In genomic region chr1:235971571-235972315, GRCh38 we compare ENCODE assay signal across 1 cellular context.
TF ChIP-seq lines count a peak whose summit lies in the region.

No MANE protein-coding gene starts in this region.

TF ChIP-seq in HEK293, 187 proteins besides CTCF, POLR2A, EP300 and RAD21 (continued from another document and continues in another):
- no peak for TF ChIP-seq ELK4 (IDR thresholded peaks at IDR 0.05; ENCODE audit: borderline replicate concordance, low read depth, low read length)
- TF ChIP-seq ZEB2 (tag by site-specific recombination; IDR thresholded peaks at IDR 0.05), result peak; percentile 75; the same call in 1 of the 2 replicates
- TF ChIP-seq ZFP37 (tag by site-specific recombination; IDR thresholded peaks at IDR 0.05), result peak; percentile 10; the same call in 1 of the 2 replicates
- TF ChIP-seq OSR2 (tag by site-specific recombination; IDR thresholded peaks at IDR 0.05), result no peak
- TF ChIP-seq SCRT2 (tag by site-specific recombination; IDR thresholded peaks at IDR 0.05), result no peak
- TF ChIP-seq ZNF549 (tag by site-specific recombination; IDR thresholded peaks at IDR 0.05), result no peak
- TF ChIP-seq ZBTB6 (tag by site-specific recombination; IDR thresholded peaks at IDR 0.05), result no peak
- TF ChIP-seq GLIS2 (tag by site-specific recombination; IDR thresholded peaks at IDR 0.05), result no peak
- no peak for TF ChIP-seq ZNF23 (tag by site-specific recombination; IDR thresholded peaks at IDR 0.05; ENCODE audit: borderline replicate concordance)
- no peak for TF ChIP-seq ZNF48 (tag by site-specific recombination; IDR thresholded peaks at IDR 0.05)
- TF ChIP-seq HOXC10 (CRISPR knock-in tag; IDR thresholded peaks at IDR 0.05), result no peak
- TF ChIP-seq ZXDB (tag by site-specific recombination; IDR thresholded peaks at IDR 0.05), result no peak
- TF ChIP-seq ZNF155 (tag by site-specific recombination; IDR thresholded peaks at IDR 0.05), result no peak
- TF ChIP-seq ZNF398 (tag by site-specific recombination; IDR thresholded peaks at IDR 0.05), result no peak
- no peak for TF ChIP-seq ZNF621 (tag by site-specific recombination; IDR thresholded peaks at IDR 0.05)
- TF ChIP-seq WT1 (tag by site-specific recombination; IDR thresholded peaks at IDR 0.05), result peak; percentile 13; the same call in 1 of the 2 replicates
- TF ChIP-seq ZNF449 (tag by site-specific recombination; IDR thresholded peaks at IDR 0.05), result peak; percentile 60; the same call in 1 of the 2 replicates
- peak; percentile 63 for TF ChIP-seq REST (tag by site-specific recombination; IDR thresholded peaks at IDR 0.05)
- no peak for TF ChIP-seq ZNF157 (tag by site-specific recombination; IDR thresholded peaks at IDR 0.05)
- no peak for TF ChIP-seq ZNF596 (tag by site-specific recombination; IDR thresholded peaks at IDR 0.05)
- TF ChIP-seq ZNF513 (tag by site-specific recombination; IDR thresholded peaks at IDR 0.05), result no peak
- no peak for TF ChIP-seq PRDM6 (tag by site-specific recombination; IDR thresholded peaks at IDR 0.05)
- TF ChIP-seq ZSCAN16 (tag by site-specific recombination; IDR thresholded peaks at IDR 0.05), result no peak
- no peak for TF ChIP-seq ZNF571 (tag by site-specific recombination; IDR thresholded peaks at IDR 0.05)
- TF ChIP-seq ZNF19 (tag by site-specific recombination; IDR thresholded peaks at IDR 0.05; ENCODE audit: low read depth), result no peak
- 0 out of 2 replicates have a peak, but pooled peaks have one; percentile 44 for TF ChIP-seq ZNF24 (tag by site-specific recombination; IDR thresholded peaks at IDR 0.05)
- TF ChIP-seq ZBTB26 (tag by site-specific recombination; optimal IDR thresholded peaks at IDR 0.05), result no peak
- no peak; the same call in 1 of the 2 replicates for TF ChIP-seq ZNF623 (tag by site-specific recombination; IDR thresholded peaks at IDR 0.05)
- TF ChIP-seq ZNF560 (tag by site-specific recombination; IDR thresholded peaks at IDR 0.05; ENCODE audit: borderline replicate concordance), result no peak
- no peak for TF ChIP-seq ZBTB1 (tag by site-specific recombination; IDR thresholded peaks at IDR 0.05)
- no peak for TF ChIP-seq ZNF239 (tag by site-specific recombination; IDR thresholded peaks at IDR 0.05)
- TF ChIP-seq FEZF1 (tag by site-specific recombination; IDR thresholded peaks at IDR 0.05), result no peak
- TF ChIP-seq ZNF350 (tag by site-specific recombination; IDR thresholded peaks at IDR 0.05), result no peak
- no peak for TF ChIP-seq ZNF473 (tag by site-specific recombination; IDR thresholded peaks at IDR 0.05)
- TF ChIP-seq ZNF558 (tag by site-specific recombination; IDR thresholded peaks at IDR 0.05), result no peak; the same call in 1 of the 2 replicates
- TF ChIP-seq ZBTB11 (tag by site-specific recombination; conservative IDR thresholded peaks at IDR 0.05; ENCODE audit: low read depth), result no peak
- TF ChIP-seq TRIM28 (IDR thresholded peaks at IDR 0.05; ENCODE audit: borderline replicate concordance, low read length), result 0 out of 2 replicates have a peak, but pooled peaks have one; percentile 12
- no peak for TF ChIP-seq ZNF214 (tag by site-specific recombination; IDR thresholded peaks at IDR 0.05; ENCODE audit: borderline replicate concordance)
- TF ChIP-seq ZNF112 (tag by site-specific recombination; IDR thresholded peaks at IDR 0.05), result no peak
- no peak for TF ChIP-seq SALL2 (tag by site-specific recombination; IDR thresholded peaks at IDR 0.05; ENCODE audit: borderline replicate concordance)
- TF ChIP-seq ZNF704 (tag by site-specific recombination; IDR thresholded peaks at IDR 0.05), result no peak
- TF ChIP-seq ZNF776 (tag by site-specific recombination; IDR thresholded peaks at IDR 0.05; ENCODE audit: borderline replicate concordance), result no peak
- TF ChIP-seq ZNF654 (tag by site-specific recombination; IDR thresholded peaks at IDR 0.05; ENCODE audit: low read depth), result peak; percentile 98
- no peak for TF ChIP-seq ZNF670 (tag by site-specific recombination; IDR thresholded peaks at IDR 0.05; ENCODE audit: low read depth)
- no peak for TF ChIP-seq ZNF792 (tag by site-specific recombination; IDR thresholded peaks at IDR 0.05)
- peak; percentile 43; the same call in 1 of the 2 replicates for TF ChIP-seq ZNF629 (tag by site-specific recombination; IDR thresholded peaks at IDR 0.05)
- TF ChIP-seq ZNF184 (tag by site-specific recombination; IDR thresholded peaks at IDR 0.05), result peak; percentile 89
